In genomic region chr6:141164042-141164748, GRCh38 we compare ENCODE assay signal across 1 cellular context.
TF ChIP-seq lines count a peak whose summit lies in the region.

No MANE protein-coding gene starts in this region.

TF ChIP-seq in GM23338, 12 proteins besides CTCF, POLR2A, EP300 and RAD21 (continued from another document):
- TF ChIP-seq ZNF462 (CRISPR knock-in tag; IDR thresholded peaks at IDR 0.05) (no peak), EZH2phosphoT487 (IDR thresholded peaks at IDR 0.05; ENCODE audit: unreplicated experiment) (no peak)
